ENCODE assay signal across 20 cellular contexts in the genomic region with DNA sequence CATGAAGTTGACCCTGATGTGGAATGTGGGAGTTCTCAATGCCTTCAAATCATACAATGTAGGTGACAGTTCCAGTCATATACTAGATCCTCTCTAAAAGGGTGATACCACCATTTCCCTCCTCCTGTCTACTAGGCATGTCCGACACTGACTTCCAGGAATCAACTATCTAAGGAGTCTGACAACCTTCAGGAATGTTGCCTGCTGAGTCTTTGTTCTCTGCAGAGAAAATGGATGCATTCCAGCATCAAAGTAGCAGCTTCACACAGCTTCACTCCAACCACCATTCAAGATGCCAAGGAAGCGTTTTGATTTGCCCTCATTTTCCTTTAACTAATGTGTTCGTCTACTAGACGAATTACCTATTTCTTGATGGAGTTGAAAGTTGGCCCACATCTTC.
"Had no signal": no experiment of that assay in that cellular context is flagged by ENCODE, and none has a peak within 500 bp of the region (broad histone marks: within the 10 kb centered on the region; RNA-seq: fewer than 3 reads in every experiment).

No MANE protein-coding gene starts in this region.

- H3K36me3 ChIP-seq: ascending aorta, cardiac muscle cell, prostate gland, right atrium auricular region, tibial artery had no signal

- H3K4me3 ChIP-seq: ascending aorta, cardiac muscle cell, dorsolateral prefrontal cortex, prostate gland, right atrium auricular region, tibial artery had no signal

- H3K9me3 ChIP-seq: ascending aorta, prostate gland, right atrium auricular region, tibial artery had no signal

- H3K27ac ChIP-seq: ascending aorta, cardiac muscle cell, dorsolateral prefrontal cortex, epithelial cell of prostate, prostate gland, right atrium auricular region, tibial artery had no signal

- H3K4me1 ChIP-seq: ascending aorta, prostate gland, right atrium auricular region, tibial artery had no signal

- H3K27me3 ChIP-seq: ascending aorta, cardiac muscle cell, dorsolateral prefrontal cortex, right atrium auricular region, tibial artery had no signal

- ATAC-seq: activated CD8-positive, alpha-beta T cell treated with anti-CD3 and anti-CD28 coated beads, Interleukin-2, amount 10 ng/mL, durations not matched to agents 7 days and 5 days; activated T-cell treated with anti-CD3 and anti-CD28 coated beads, Interleukin-2, amount 50 U/mL, for 4 hours; left ventricle myocardium superior had no signal

- DNase-seq: activated B cell treated with CpG ODN at 0.5 μM for 24 hours; activated CD4-positive, alpha-beta T cell treated with anti-CD3 and anti-CD28 coated beads, Interleukin-2, amount 10 ng/mL, durations not matched to agents 24 days and 14 days; activated CD8-positive, alpha-beta T cell treated with anti-CD3 and anti-CD28 coated beads, Interleukin-2, amount 10 ng/mL, durations not matched to agents 7 days and 5 days; activated effector memory CD4-positive, alpha-beta T cell treated with Interleukin-2 at 50 U/mL for 16 hours; activated naive CD4-positive, alpha-beta T cell treated with anti-CD3 and anti-CD28 coated beads, Interleukin-2, amount 50 U/mL, for 16 hours; activated T-cell treated with anti-CD3 and anti-CD28 coated beads, Interleukin-2, amount 50 U/mL, for 4 hours; dorsolateral prefrontal cortex; foreskin melanocyte; glutamatergic neuron; hippocampal formation; left ventricle myocardium superior; stimulated activated CD4-positive, alpha-beta T cell treated with anti-CD3 and anti-CD28 coated beads, Interleukin-2, amount 100 ng/mL, for 24 hours; stimulated activated naive CD4-positive, alpha-beta T cell treated with Interleukin-2 at 50 U/mL for 16 hours; substantia nigra; tibial artery had no signal
